In genomic region chr2:62149708-62150107, GRCh38 we compare ENCODE assay signal across 10 cellular contexts. TPM values are rescaled to one million over a fixed set of nuclear protein-coding genes. Genes with fewer than 3 reads are reported as not detected.
DNase-seq lines count a peak whose midpoint lies in the region; ATAC-seq, FAIRE-seq and TF ChIP-seq lines count a peak whose summit lies in the region.
"Had no signal": no experiment of that assay in that cellular context is flagged by ENCODE, and none has a peak within 500 bp of the region (broad histone marks: within the 10 kb centered on the region; RNA-seq: fewer than 3 reads in every experiment).

No MANE protein-coding gene starts in this region.

- no peaks in the 10 kb centered on the region for H3K27me3 ChIP-seq in ACC112 (ENCODE audit: insufficient read depth, low read length)
- H3K27me3 ChIP-seq in adrenal gland: no peaks in the 10 kb centered on the region
- H3K27me3 ChIP-seq in heart right ventricle: no peaks in the 10 kb centered on the region

- H3K9me3 ChIP-seq in adrenal gland (replicated peaks in 1 of 3) (no peaks in the 10 kb centered on the region), heart right ventricle (peaks cover 0 to 3% (median 0%) of the 10 kb centered on the region in 11 donors)

- H3K36me3 ChIP-seq in ACC112 (ENCODE audit: insufficient read depth, low read length) (no peaks in the 10 kb centered on the region), adrenal gland (replicated peaks in 1 of 2) (no peaks in the 10 kb centered on the region), heart right ventricle (no peaks in the 10 kb centered on the region)

- intact Hi-C loops in adrenal gland (cut with DNase I): no loop called here
- intact Hi-C loops in heart right ventricle (cut with DNase I): no loop called here

- H3K4me1 ChIP-seq in ACC112 (ENCODE audit: control insufficient read depth, insufficient read depth, low read length, unreplicated experiment) (peaks cover 40% of the 10 kb centered on the region), adrenal gland (replicated peaks in 1 of 2) (no peaks in the 10 kb centered on the region), heart right ventricle (peaks cover 0 to 48% (median 20%) of the 10 kb centered on the region in 9 donors)

- TF ChIP-seq CTCF in adrenal gland (IDR thresholded peaks at IDR 0.05): no peak
- TF ChIP-seq CTCF in heart right ventricle (IDR thresholded peaks at IDR 0.05): no peak

- peak overlapping the region; percentile 92 for H3K27ac ChIP-seq in ACC112 (ENCODE audit: low read depth, low read length)
- H3K27ac ChIP-seq in adrenal gland: peak overlapping the region in 2 of 5 donors; percentile 4 to 20
- peak overlapping the region in 7 of 10 donors; percentile 30 to 89 (median 83) for H3K27ac ChIP-seq in heart right ventricle

- peak in 5 of 8 donors; percentile 37 to 86 (median 54) for ATAC-seq in heart right ventricle
- ATAC-seq in HG03342 (IDR thresholded peaks at IDR 0.05; ENCODE audit: unreplicated experiment): no peak
- ATAC-seq in HG03520 (IDR thresholded peaks at IDR 0.05; ENCODE audit: unreplicated experiment): no peak

- H2AFZ ChIP-seq in ACC112 (ENCODE audit: low read length, unreplicated experiment): no peak overlapping the region

- no peaks in the 10 kb centered on the region for H3K79me2 ChIP-seq in ACC112 (ENCODE audit: control insufficient read depth, insufficient read depth, low read length, unreplicated experiment)

- DNase-seq in H54 (ENCODE audit: insufficient read length, low spot score): peak; percentile 45
- DNase-seq in adrenal gland: peak; percentile 22 to 68 (median 49)
- DNase-seq in heart right ventricle: no peak
- no peak for DNase-seq in NCI-H2107 (lab: John Stamatoyannopoulos, UW)
- DNase-seq in hippocampal formation (lab: John Stamatoyannopoulos, UW): no peak
- DNase-seq: KG1 had no signal

- TF ChIP-seq POLR2A in H54 (IDR thresholded peaks at IDR 0.05; ENCODE audit: low read depth, low read length): no peak
- TF ChIP-seq POLR2A in adrenal gland (IDR thresholded peaks at IDR 0.05): no peak

- H3K4me3 ChIP-seq in ACC112 (ENCODE audit: low read depth, low read length) (peak overlapping the region; percentile 28; the same call in 1 of the 2 replicates), adrenal gland (no peak overlapping the region), heart right ventricle (no peak overlapping the region)

- FAIRE-seq in H54 (lab: Jason Lieb, UNC): peak; percentile 98
- FAIRE-seq: islet of Langerhans had no signal

RNA-seq across cellular contexts. Expression of gene B3GNT2, which starts 46.2 kb away (rescaled TPM):
- 10 to 100 TPM; 13.0 to 29.2 (median 18.4) TPM for total RNA-seq in adrenal gland
- polyA plus RNA-seq in adrenal gland: 10 to 100 TPM in 1 of 3 donors, 1 to 10 TPM in 2; 7.1 to 30.4 (median 7.9) TPM
- 10 to 100 TPM; 11.8 to 33.5 (median 18.1) TPM for total RNA-seq in heart right ventricle
- 10 to 100 TPM; 10.4 to 10.8 TPM for polyA plus RNA-seq in heart right ventricle

Comparison
In these comparisons a context has a peak if more than half of its experiments do, and no peak if none do; other contexts are left out.
1. DNase-seq: peak in H54 (single experiment) and adrenal gland (7 of 7); none in heart right ventricle (0 of 2), NCI-H2107 (single experiment) and hippocampal formation (0 of 2).
2. ATAC-seq: peak in heart right ventricle (5 of 8); none in HG03342 (single experiment) and HG03520 (single experiment).